ENCODE assay signal across 27 cellular contexts in genomic region chr14:96806836-96807235, GRCh38. TPM values are rescaled to one million over a fixed set of nuclear protein-coding genes. Genes with fewer than 3 reads are reported as not detected.
DNase-seq lines count a peak whose midpoint lies in the region; ATAC-seq and TF ChIP-seq lines count a peak whose summit lies in the region.
"Had no signal": no experiment of that assay in that cellular context is flagged by ENCODE, and none has a peak within 500 bp of the region (broad histone marks: within the 10 kb centered on the region; RNA-seq: fewer than 3 reads in every experiment).

No MANE protein-coding gene starts in this region.

- no peak overlapping the region for H2AFZ ChIP-seq in OCI-LY7 (ENCODE audit: low read length)

- H3K36me3 Mint-ChIP-seq in naive thymus-derived CD4-positive, alpha-beta T cell: peaks cover 6 to 27% (median 21%) of the 10 kb centered on the region in 5 donors

- no peaks in the 10 kb centered on the region for H3K27me3 ChIP-seq in HL-60 (ENCODE audit: insufficient read depth, poor library complexity, severe bottlenecking)
- H3K27me3 ChIP-seq in naive thymus-derived CD4-positive, alpha-beta T cell (ENCODE audit: control insufficient read depth in 2 of 2, insufficient read depth in 2 of 2, low read length in 2 of 2): no peaks in the 10 kb centered on the region
- H3K27me3 ChIP-seq: dorsolateral prefrontal cortex, foreskin keratinocyte, heart right ventricle, suprapubic skin had no signal

- no peaks in the 10 kb centered on the region for H3K9me3 ChIP-seq in naive thymus-derived CD4-positive, alpha-beta T cell (ENCODE audit: control insufficient read depth in 2 of 3, low read length in 3 of 3)
- peaks cover 7% of the 10 kb centered on the region; the same call in 1 of the 2 replicates for H3K9me3 ChIP-seq in OCI-LY7 (ENCODE audit: low read length)
- H3K9me3 ChIP-seq: HAP-1, heart right ventricle, SK-N-SH, suprapubic skin had no signal

- POLR2A ChIA-PET in naive thymus-derived CD4-positive, alpha-beta T cell (lab: Charles Lee): no interaction called here
- POLR2A ChIA-PET in OCI-LY7 (lab: Charles Lee): interaction anchor here (0.6 to 1.2 kb wide), 2 partner anchors 37 to 47 kb away, joined by 4 read pairs; no protein-coding TSS in a partner anchor

- H3K4me3 ChIP-seq in HL-60 (replicated peaks; ENCODE audit: insufficient read depth, low read length) (no peak overlapping the region), choroid plexus epithelial cell (ENCODE audit: low read depth, low read length) (no peak overlapping the region), OCI-LY7 (ENCODE audit: low read depth, low read length, poor library complexity, severe bottlenecking) (no peak overlapping the region)
- no peak overlapping the region for H3K4me3 ChIP-seq in naive thymus-derived CD4-positive, alpha-beta T cell (ENCODE audit: low read length)
- H3K4me3 ChIP-seq: dorsolateral prefrontal cortex, HAP-1, heart right ventricle, suprapubic skin had no signal

- H3K36me3 ChIP-seq in naive thymus-derived CD4-positive, alpha-beta T cell (ENCODE audit: control insufficient read depth in 2 of 3, insufficient read depth in 3 of 3, low read length in 3 of 3): no peaks in the 10 kb centered on the region
- peaks cover 44% of the 10 kb centered on the region for H3K36me3 ChIP-seq in OCI-LY7 (ENCODE audit: insufficient read depth, low read length)
- H3K36me3 ChIP-seq: heart right ventricle, suprapubic skin, WERI-Rb-1 had no signal

- DNase-seq in HL-60 (ENCODE audit: low read depth in 1 of 2, low spot score in 1 of 2): peak; percentile 68 to 77
- peak; percentile 36 for DNase-seq in MV-4-11 (lab: John Stamatoyannopoulos, UW)
- DNase-seq in choroid plexus epithelial cell (ENCODE audit: low read depth): peak; percentile 23
- no peak for DNase-seq in naive thymus-derived CD4-positive, alpha-beta T cell
- no peak for DNase-seq in OCI-LY7 (ENCODE audit: low spot score)
- no peak for DNase-seq in NCI-H187 treated with DMSO at 0.1 percent for 48 hours (lab: John Stamatoyannopoulos, UW)
- DNase-seq: aorta; caudate nucleus; CD4-positive, alpha-beta T cell; DMS 273 treated with DMSO at 0.1 percent for 48 hours; dorsolateral prefrontal cortex; foreskin keratinocyte; heart right ventricle; NCI-H1436; NCI-H510A; nucleus accumbens; SK-N-SH; small intestine; stimulated activated CD4-positive, alpha-beta T cell treated with anti-CD3 and anti-CD28 coated beads, Interleukin-2, amount 100 ng/mL, for 24 hours; WERI-Rb-1 had no signal

- peaks cover 29% of the 10 kb centered on the region for H4K20me1 ChIP-seq in OCI-LY7 (ENCODE audit: insufficient read depth, low read length)

- peaks cover 100% of the 10 kb centered on the region for H3K79me2 ChIP-seq in OCI-LY7 (ENCODE audit: insufficient read depth, low read depth, low read length)

- H3K27me3 Mint-ChIP-seq in naive thymus-derived CD4-positive, alpha-beta T cell: no peaks in the 10 kb centered on the region
- H3K27me3 Mint-ChIP-seq: CD4-positive, alpha-beta T cell; IgD-negative memory B cell had no signal

- H3K4me3 Mint-ChIP-seq in naive thymus-derived CD4-positive, alpha-beta T cell: peak overlapping the region in 1 of 10 donors; percentile 32
- H3K4me3 Mint-ChIP-seq: activated T-helper 1 cell treated with anti-CD3 and anti-CD28 coated beads, Interleukin-12 subunit alpha, Interleukin-12 subunit beta, Interleukin-2, Interleukin-4 antibody, amounts not matched to agents 30 ng/mL and 10 ng/mL and 1 ng/mL, durations not matched to agents 14 hours and 24 hours and 36 hours; CD4-positive, alpha-beta T cell; IgD-negative memory B cell; T-helper 2 cell treated with Interferon-gamma antibody and Interleukin-4, amounts not matched to agents 5 μg/mL and 100 μg/mL, for 36 hours had no signal

- CTCF ChIA-PET in naive thymus-derived CD4-positive, alpha-beta T cell (lab: Charles Lee): no interaction called here
- CTCF ChIA-PET in OCI-LY7 (lab: Charles Lee; ENCODE audit: unreplicated experiment): no interaction called here

- peaks cover 31 to 72% (median 63%) of the 10 kb centered on the region in 7 donors for H3K4me1 Mint-ChIP-seq in naive thymus-derived CD4-positive, alpha-beta T cell

- H3K27ac Mint-ChIP-seq in naive thymus-derived CD4-positive, alpha-beta T cell: peak overlapping the region in 1 of 9 donors; percentile 1
- H3K27ac Mint-ChIP-seq: activated naive CD4-positive, alpha-beta T cell treated with anti-CD3 and anti-CD28 coated beads, Interleukin-2, amount 50 U/mL, for 72 hours; activated T-helper 1 cell treated with anti-CD3 and anti-CD28 coated beads, Interleukin-12 subunit alpha, Interleukin-12 subunit beta, Interleukin-2, Interleukin-4 antibody, amounts not matched to agents 30 ng/mL and 10 ng/mL and 1 ng/mL, durations not matched to agents 14 hours and 24 hours and 36 hours; CD4-positive, alpha-beta T cell; T-helper 2 cell treated with Interferon-gamma antibody and Interleukin-4, amounts not matched to agents 5 μg/mL and 100 μg/mL, for 36 hours had no signal

- intact Hi-C loops in naive thymus-derived CD4-positive, alpha-beta T cell (cut with micrococcal nuclease): no loop called here
- intact Hi-C loops in OCI-LY7 (cut with micrococcal nuclease; ENCODE audit: unreplicated experiment): no loop called here

- BruUV-seq in OCI-LY7 (replicated peaks; lab: Mats Ljungman, UMichigan): no TSS peak

- TF ChIP-seq CTCF in HL-60 (IDR thresholded peaks at IDR 0.05; ENCODE audit: insufficient read depth, low read length) (no peak), choroid plexus epithelial cell (conservative IDR thresholded peaks at IDR 0.05; ENCODE audit: low read depth, low read length) (no peak), OCI-LY7 (conservative IDR thresholded peaks at IDR 0.05; ENCODE audit: low read length) (no peak)

- H3K4me1 ChIP-seq in naive thymus-derived CD4-positive, alpha-beta T cell (ENCODE audit: control insufficient read depth in 2 of 2, insufficient read depth in 2 of 2, low read length in 2 of 2): no peaks in the 10 kb centered on the region
- peaks cover 3% of the 10 kb centered on the region for H3K4me1 ChIP-seq in OCI-LY7 (ENCODE audit: insufficient read depth, low read length, poor library complexity, severe bottlenecking)
- H3K4me1 ChIP-seq: foreskin keratinocyte, suprapubic skin had no signal

- H3K9me3 Mint-ChIP-seq in naive thymus-derived CD4-positive, alpha-beta T cell: peaks cover 0 to 4% (median 0%) of the 10 kb centered on the region in 11 donors
- H3K9me3 Mint-ChIP-seq: activated T-helper 1 cell treated with anti-CD3 and anti-CD28 coated beads, Interleukin-12 subunit alpha, Interleukin-12 subunit beta, Interleukin-2, Interleukin-4 antibody, amounts not matched to agents 30 ng/mL and 10 ng/mL and 1 ng/mL, durations not matched to agents 14 hours and 24 hours and 36 hours; CD4-positive, alpha-beta T cell; IgD-negative memory B cell had no signal

- peak overlapping the region; percentile 25; the same call in 1 of the 2 replicates for H3K27ac ChIP-seq in HL-60 (replicated peaks)
- H3K27ac ChIP-seq in naive thymus-derived CD4-positive, alpha-beta T cell (ENCODE audit: low read depth, low read length): no peak overlapping the region
- H3K27ac ChIP-seq in OCI-LY7 (ENCODE audit: low read depth, low read length, poor library complexity, severe bottlenecking): no peak overlapping the region
- H3K27ac ChIP-seq: dorsolateral prefrontal cortex, foreskin keratinocyte, heart right ventricle, suprapubic skin, WERI-Rb-1 had no signal

- H3K4me2 ChIP-seq in OCI-LY7 (ENCODE audit: low read length): no peak overlapping the region
- H3K4me2 ChIP-seq: SK-N-SH had no signal

- H3K9me2 ChIP-seq in OCI-LY7 (ENCODE audit: insufficient read depth, low read length): no peaks in the 10 kb centered on the region
- H3K9me2 ChIP-seq: SK-N-SH had no signal

- ATAC-seq in naive thymus-derived CD4-positive, alpha-beta T cell: peak; percentile 56
- ATAC-seq in HG02884 (IDR thresholded peaks at IDR 0.05; ENCODE audit: unreplicated experiment): no peak
- ATAC-seq: activated naive CD4-positive, alpha-beta T cell treated with anti-CD3 and anti-CD28 coated beads, Interleukin-2, amount 50 U/mL, for 72 hours; foreskin keratinocyte had no signal

RNA-seq across cellular contexts. Expression of gene VRK1, which starts 9.7 kb away (rescaled TPM):
- 10 to 100 TPM; 28.5 to 52.2 (median 40.7) TPM for total RNA-seq in naive thymus-derived CD4-positive, alpha-beta T cell
- 10 to 100 TPM; 33.3 to 45.8 TPM for polyA plus RNA-seq in naive thymus-derived CD4-positive, alpha-beta T cell
- 83.0 and 97.5 TPM in 2 replicates for total RNA-seq in OCI-LY7 (2014; rRNA removed; shearing (Covaris generic))
- total RNA-seq in OCI-LY7 (2022): 97.9 and 104 TPM in 2 replicates

Comparison
In these comparisons a context has a peak if more than half of its experiments do, and no peak if none do; other contexts are left out.
1. DNase-seq: peak in HL-60 (2 of 2), MV-4-11 (single experiment) and choroid plexus epithelial cell (single experiment); none in naive thymus-derived CD4-positive, alpha-beta T cell (0 of 9), OCI-LY7 (single experiment) and NCI-H187 treated with DMSO at 0.1 percent for 48 hours (single experiment).